19 cellular contexts compared by ENCODE assay signal in the genomic region with DNA sequence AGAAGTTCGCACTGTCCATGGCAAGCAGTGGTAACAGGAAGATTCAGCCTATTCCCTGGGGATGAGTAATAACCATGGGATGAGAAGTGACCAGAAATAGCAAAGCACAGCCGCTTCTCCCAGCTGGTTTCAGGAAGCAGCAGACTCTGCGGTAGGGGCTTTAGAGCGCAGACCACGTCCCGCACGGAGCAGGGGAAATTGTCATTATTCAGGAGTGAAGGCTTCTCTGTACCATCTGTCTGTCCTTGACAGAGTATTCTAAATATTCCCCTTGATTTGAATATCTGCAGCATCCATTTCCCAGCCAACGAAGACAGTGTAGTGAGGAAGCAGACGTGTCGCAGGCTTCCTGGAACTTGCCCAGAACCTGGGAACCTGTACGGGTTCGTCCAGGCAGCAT.
DNase-seq lines count a peak whose midpoint lies in the region; ATAC-seq, FAIRE-seq and TF ChIP-seq lines count a peak whose summit lies in the region.
"Had no signal": no experiment of that assay in that cellular context is flagged by ENCODE, and none has a peak within 500 bp of the region (broad histone marks: within the 10 kb centered on the region; RNA-seq: fewer than 3 reads in every experiment).

No MANE protein-coding gene starts in this region.

- intact Hi-C loops in Right ventricle myocardium inferior (cut with DNase I) = no loop called here

- H3K4me3 ChIP-seq in right atrium auricular region = no peak overlapping the region
- H3K4me3 ChIP-seq: MG63 had no signal

- no peaks in the 10 kb centered on the region for H3K36me3 ChIP-seq in right atrium auricular region
- H3K36me3 ChIP-seq: MG63, WERI-Rb-1 had no signal

- H3K27ac ChIP-seq in right atrium auricular region = no peak overlapping the region
- H3K27ac ChIP-seq: WERI-Rb-1 had no signal

- TF ChIP-seq CTCF in right atrium auricular region (IDR thresholded peaks at IDR 0.05) = no peak

- no peak for FAIRE-seq in urothelium cell line (lab: Jason Lieb, UNC)
- FAIRE-seq: A204.1 had no signal

- no peaks in the 10 kb centered on the region for H3K4me1 ChIP-seq in right atrium auricular region

- DNase-seq in Right ventricle myocardium inferior (ENCODE audit: missing footprints) (no peak), right atrium auricular region (ENCODE audit: low spot score) (no peak), astrocyte of the hippocampus (ENCODE audit: low read depth, low spot score) (peak; percentile 14), iris pigment epithelial cell (ENCODE audit: low read depth) (peak; percentile 55), urothelium cell line (ENCODE audit: low spot score) (peak; percentile 19), activated gamma-delta T cell (lab: John Stamatoyannopoulos, UW) (no peak), NCI-H69 (lab: John Stamatoyannopoulos, UW) (no peak)
- DNase-seq in effector CD4-positive, alpha-beta T cell = no peak
- DNase-seq: COR-L47, GDM1, MG63, midbrain, NCI-H1930, NCI-H524 treated with DMSO at 0.1 percent for 48 hours, T-cell, WERI-Rb-1 had no signal

- peaks cover 0 to 10% of the 10 kb centered on the region in 2 donors for H3K9me3 ChIP-seq in right atrium auricular region
- H3K9me3 ChIP-seq: MG63 had no signal

- no peaks in the 10 kb centered on the region for H3K27me3 ChIP-seq in right atrium auricular region
- H3K27me3 ChIP-seq: MG63 had no signal

- ATAC-seq in Right ventricle myocardium inferior = peak; percentile 50
- ATAC-seq: activated T-helper 17 cell treated with anti-CD3 and anti-CD28 coated beads, Interleukin-2, amount 50 U/mL, for 72 hours; Panc1; T-cell had no signal

Comparison
In these comparisons a context has a peak if more than half of its experiments do, and no peak if none do; other contexts are left out.
1. DNase-seq: peak in astrocyte of the hippocampus (single experiment), iris pigment epithelial cell (single experiment) and urothelium cell line (single experiment); none in Right ventricle myocardium inferior (single experiment), right atrium auricular region (single experiment), effector CD4-positive, alpha-beta T cell (single experiment), activated gamma-delta T cell (single experiment) and NCI-H69 (single experiment).